Comparison of ENCODE assay signal across 8 cellular contexts in genomic region chr20:10647471-10647870, GRCh38. TPM values are rescaled to one million over a fixed set of nuclear protein-coding genes. Genes with fewer than 3 reads are reported as not detected.
DNase-seq lines count a peak whose midpoint lies in the region; ATAC-seq and TF ChIP-seq lines count a peak whose summit lies in the region.

No MANE protein-coding gene starts in this region.

- ATAC-seq in HG03139 (IDR thresholded peaks at IDR 0.05; ENCODE audit: unreplicated experiment) (no peak), HG03565 (IDR thresholded peaks at IDR 0.05; ENCODE audit: unreplicated experiment) (no peak)

- in situ Hi-C loops in GM13977 (cut with MboI; ENCODE audit: low pct_unique_long_range_greater_than_20kb, low sequenced_read_pairs, unreplicated experiment) = no loop called here

- DNase-seq in A673 (ENCODE audit: low spot score) (peak; percentile 48), GM13977 (ENCODE audit: low spot score) (no peak), RPMI7951 (ENCODE audit: low read depth) (peak; percentile 20), fibroblast of pulmonary artery (ENCODE audit: low read depth) (no peak), GDM1 (lab: John Stamatoyannopoulos, UW) (no peak), NCI-H1417 treated with DMSO at 0.1 percent for 48 hours (lab: John Stamatoyannopoulos, UW) (no peak)

- peaks cover 84% of the 10 kb centered on the region for H3K36me3 ChIP-seq in A673 (ENCODE audit: insufficient read depth, low read length, poor library complexity, severe bottlenecking)

- H3K27ac ChIP-seq in A673 (ENCODE audit: low read depth, low read length, poor library complexity, severe bottlenecking) = no peak overlapping the region

- intact Hi-C loops in A673 (cut with micrococcal nuclease; ENCODE audit: unreplicated experiment) = loop anchor here (5.0 kb wide), 1 partner anchor 95 kb away; no protein-coding TSS in a partner anchor

- no peak overlapping the region for H3K4me3 ChIP-seq in A673 (ENCODE audit: low read depth, low read length, poor library complexity, severe bottlenecking)
- no peak overlapping the region for H3K4me3 ChIP-seq in fibroblast of pulmonary artery (replicated peaks; ENCODE audit: low read depth, low read length)

- no TSS peak for BruUV-seq in A673 (replicated peaks; lab: Mats Ljungman, UMichigan)

- H3K27me3 ChIP-seq in A673 (replicated peaks; ENCODE audit: insufficient read depth, low read depth, low read length, poor library complexity) = no peaks in the 10 kb centered on the region

- POLR2A ChIA-PET in A673 (lab: Charles Lee; ENCODE audit: low non-redundant PET) = no interaction called here

- TF ChIP-seq CTCF in A673 (conservative IDR thresholded peaks at IDR 0.05; ENCODE audit: low read depth, low read length) (peak; percentile 55), GM13977 (IDR thresholded peaks at IDR 0.05; ENCODE audit: extremely low read depth, insufficient read depth, missing control alignments) (peak; percentile 40), fibroblast of pulmonary artery (IDR thresholded peaks at IDR 0.05; ENCODE audit: low read length, missing control alignments) (peak; percentile 29)

- peaks cover 37% of the 10 kb centered on the region for H3K4me1 ChIP-seq in A673 (ENCODE audit: insufficient read depth, low read length, poor library complexity, severe bottlenecking)

- H3K9me3 ChIP-seq in A673 (ENCODE audit: low read depth, low read length, poor library complexity, severe bottlenecking) = no peaks in the 10 kb centered on the region

- CTCF ChIA-PET in A673 (lab: Charles Lee) = no interaction called here

RNA-seq across cellular contexts. Expression of gene JAG1, which starts 26.3 kb away (rescaled TPM):
- 42.9 and 57.5 TPM in 2 replicates for total RNA-seq in A673 (2021)
- total RNA-seq in RPMI7951 (2014; rRNA removed; shearing (Covaris generic)) = 3.0 and 3.1 TPM in 2 replicates

Comparison
In these comparisons a context has a peak if more than half of its experiments do, and no peak if none do; other contexts are left out.
1. DNase-seq: peak in A673 (single experiment) and RPMI7951 (single experiment); none in GM13977 (single experiment), fibroblast of pulmonary artery (single experiment), GDM1 (single experiment) and NCI-H1417 treated with DMSO at 0.1 percent for 48 hours (single experiment).
2. RNA of gene JAG1, which starts 26.3 kb away (total RNA-seq): 42.9 to 57.5 TPM in A673; 3.0 to 3.1 TPM in RPMI7951; every median in the first group is over 10 times any median in the second.
3. Peak in every context shown above with its lines, with median percentiles within 50 percentile points of each other: CTCF ChIP-seq.